In the genomic region with DNA sequence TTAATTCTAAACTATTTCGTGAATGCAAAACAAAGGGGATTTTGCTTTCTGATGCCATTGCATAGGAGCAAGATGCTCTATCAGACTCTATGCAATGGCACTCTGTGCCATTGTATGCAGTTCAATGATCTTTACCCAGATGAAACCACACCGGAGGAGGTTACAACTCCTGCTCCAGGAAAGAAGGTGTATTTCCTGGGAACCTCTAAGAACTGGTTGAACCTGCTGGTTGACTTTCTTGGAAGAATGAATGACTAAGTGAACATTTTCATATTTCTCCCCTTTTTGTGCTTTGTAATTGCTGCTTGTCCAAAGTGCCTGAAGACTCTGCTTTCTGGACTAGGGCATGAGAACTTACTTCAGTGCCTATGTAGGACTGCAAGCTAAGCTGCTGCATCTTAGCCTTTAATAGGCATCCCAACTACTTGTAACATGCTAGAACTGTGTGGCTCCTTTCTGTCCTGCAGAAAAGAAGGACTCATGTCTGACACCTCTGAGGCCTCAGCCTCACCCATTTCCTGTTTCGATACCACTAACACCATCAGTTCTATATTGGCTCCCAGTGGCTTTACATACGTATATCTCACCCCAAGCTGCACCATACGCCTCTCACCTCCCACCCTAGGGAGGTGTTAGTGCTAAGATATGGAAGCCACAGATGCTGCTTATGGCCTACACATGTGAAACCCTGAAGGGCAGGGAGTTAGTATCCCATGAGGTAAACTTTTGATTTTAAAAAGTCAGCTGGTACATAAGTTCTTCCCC, we compare ENCODE assay signal across 9 cellular contexts.
DNase-seq lines count a peak whose midpoint lies in the region; ATAC-seq, FAIRE-seq and TF ChIP-seq lines count a peak whose summit lies in the region.
"Had no signal": no experiment of that assay in that cellular context is flagged by ENCODE, and none has a peak within 500 bp of the region (broad histone marks: within the 10 kb centered on the region; RNA-seq: fewer than 3 reads in every experiment).

No MANE protein-coding gene starts in this region.

- intact Hi-C loops in sigmoid colon (cut with DNase I) (no loop called here), ovary (cut with DNase I) (loop anchor here in 1 of 4 donors (10.0 kb wide), 1 partner anchor 505 kb away; no protein-coding TSS in a partner anchor)

- peak; percentile 71 for FAIRE-seq in GM12892 (lab: Jason Lieb, UNC)

- H3K27me3 Mint-ChIP-seq in effector memory CD8-positive, alpha-beta T cell: peaks cover 0 to 7% of the 10 kb centered on the region in 2 donors

- DNase-seq in GM12892 (ENCODE audit: insufficient read length): peak; percentile 2
- DNase-seq in effector memory CD8-positive, alpha-beta T cell: peak; percentile 18 to 37 (median 27)
- no peak for DNase-seq in NCI-H2081 treated with DMSO at 0.1 percent for 48 hours (lab: John Stamatoyannopoulos, UW)
- DNase-seq in sigmoid colon: no peak
- no peak for DNase-seq in ovary
- no peak for DNase-seq in NCI-H2196 (lab: John Stamatoyannopoulos, UW; ENCODE audit: unreplicated experiment)

- H3K4me1 ChIP-seq in sigmoid colon: no peaks in the 10 kb centered on the region
- H3K4me1 ChIP-seq in ovary (ENCODE audit: insufficient read depth): no peaks in the 10 kb centered on the region

- ATAC-seq in GM21390 (IDR thresholded peaks at IDR 0.05; ENCODE audit: unreplicated experiment) (peak; percentile 90), HG03565 (IDR thresholded peaks at IDR 0.05; ENCODE audit: unreplicated experiment) (peak; percentile 95)
- peak; percentile 95 for ATAC-seq in effector memory CD8-positive, alpha-beta T cell (replicated peaks)
- ATAC-seq: naive thymus-derived CD8-positive, alpha-beta T cell had no signal

- H3K4me3 Mint-ChIP-seq in effector memory CD8-positive, alpha-beta T cell: peak overlapping the region in 1 of 2 donors; percentile 5

- H3K36me3 ChIP-seq in sigmoid colon (no peaks in the 10 kb centered on the region), ovary (no peaks in the 10 kb centered on the region)

- peaks cover 5 to 20% of the 10 kb centered on the region in 2 donors for H3K4me1 Mint-ChIP-seq in effector memory CD8-positive, alpha-beta T cell (ENCODE audit: low read depth in 2 of 2)

- H3K9me3 ChIP-seq in sigmoid colon (no peaks in the 10 kb centered on the region), ovary (no peaks in the 10 kb centered on the region)

- H3K27ac ChIP-seq in sigmoid colon: no peak overlapping the region
- no peak overlapping the region for H3K27ac ChIP-seq in ovary

- no peaks in the 10 kb centered on the region for H3K9me3 Mint-ChIP-seq in effector memory CD8-positive, alpha-beta T cell
- H3K9me3 Mint-ChIP-seq: naive thymus-derived CD8-positive, alpha-beta T cell had no signal

- TF ChIP-seq POLR2A in GM12892 (IDR thresholded peaks at IDR 0.05; ENCODE audit: low read depth, low read length) (no peak), sigmoid colon (IDR thresholded peaks at IDR 0.05) (no peak), ovary (IDR thresholded peaks at IDR 0.05) (no peak)

- H3K36me3 Mint-ChIP-seq in effector memory CD8-positive, alpha-beta T cell (ENCODE audit: insufficient read depth): peaks cover 3% of the 10 kb centered on the region

- no peak for TF ChIP-seq CTCF in sigmoid colon (IDR thresholded peaks at IDR 0.05)
- TF ChIP-seq CTCF in ovary (IDR thresholded peaks at IDR 0.05): no peak

- H3K4me3 ChIP-seq in sigmoid colon (no peak overlapping the region), ovary (no peak overlapping the region)

- WGBS in sigmoid colon, 2 donors: 23 to 55% methylated on average over 5 of the region's 5 CpGs
- WGBS in ovary, 3 donors: 81 to 93% (median 90%) methylated on average over 5 of the region's 5 CpGs

- H3K27ac Mint-ChIP-seq in effector memory CD8-positive, alpha-beta T cell: peak overlapping the region; percentile 16 to 91

- TF ChIP-seq EP300 in sigmoid colon (IDR thresholded peaks at IDR 0.05) (no peak), ovary (IDR thresholded peaks at IDR 0.05) (no peak)

- H3K27me3 ChIP-seq in sigmoid colon (no peaks in the 10 kb centered on the region), ovary (no peaks in the 10 kb centered on the region)

Comparison
In these comparisons a context has a peak if more than half of its experiments do, and no peak if none do; other contexts are left out.
1. DNase-seq: peak in GM12892 (single experiment) and effector memory CD8-positive, alpha-beta T cell (3 of 3); none in NCI-H2081 treated with DMSO at 0.1 percent for 48 hours (single experiment), sigmoid colon (single experiment), ovary (0 of 5) and NCI-H2196 (single experiment).
2. Peak in every context shown above with its lines, with median percentiles within 50 percentile points of each other: ATAC-seq.